Comparison of ENCODE assay signal across 10 cellular contexts in genomic region chr21:26795866-26796329, GRCh38. TPM values are rescaled to one million over a fixed set of nuclear protein-coding genes. Genes with fewer than 3 reads are reported as not detected.
A peak's percentile ranks its signal among the peaks of the same experiment; 100 is the strongest.
DNase-seq lines count a peak whose midpoint lies in the region; ATAC-seq and TF ChIP-seq lines count a peak whose summit lies in the region.
"Had no signal": no experiment of that assay in that cellular context is flagged by ENCODE, and none has a peak within 500 bp of the region (broad histone marks: within the 10 kb centered on the region; RNA-seq: fewer than 3 reads in every experiment).

No MANE protein-coding gene starts in this region.

- H2AK9ac ChIP-seq in IMR-90 (replicated peaks; ENCODE audit: low read depth, low read length, poor library complexity), result no peak overlapping the region

- ATAC-seq in IMR-90 (ENCODE audit: low read depth) (peak; percentile 90), body of pancreas (peak; percentile 68), left colon (peak; percentile 72), upper lobe of right lung (no peak)

- peak overlapping the region; percentile 58 for H2BK120ac ChIP-seq in IMR-90 (ENCODE audit: low read depth, low read length)

- H2BK15ac ChIP-seq in IMR-90 (ENCODE audit: low read depth, low read length), result 0 out of 3 replicates have a peak overlapping the region, but pooled peaks have one; percentile 91

- H3K9me1 ChIP-seq in IMR-90 (ENCODE audit: insufficient read depth, low read length), result no peaks in the 10 kb centered on the region

- H3K27me3 ChIP-seq in IMR-90 (ENCODE audit: control insufficient read depth, insufficient read depth, low read length) (no peaks in the 10 kb centered on the region), body of pancreas (no peaks in the 10 kb centered on the region), testis (no peaks in the 10 kb centered on the region), upper lobe of right lung (no peaks in the 10 kb centered on the region)

- H3K9me3 Mint-ChIP-seq in activated T-helper 2 cell treated with anti-CD3 and anti-CD28 coated beads, Interferon-gamma antibody, Interleukin-2, Interleukin-4, amounts not matched to agents 10 μg/mL and 5 μg/mL and 100 μg/mL, durations not matched to agents 14 hours and 24 hours and 36 hours, result peaks cover 5% of the 10 kb centered on the region

- peak overlapping the region in 1 of 2 experiments; percentile 59; a peak in 1 of 4 replicates for H4K8ac ChIP-seq in IMR-90 (ENCODE audit: low read depth in 2 of 2, low read length in 2 of 2)

- 0 out of 2 replicates have a peak overlapping the region, but pooled peaks have one; percentile 22 for H2BK20ac ChIP-seq in IMR-90 (ENCODE audit: low read depth, low read length)

- H3K36me3 Mint-ChIP-seq in activated T-helper 2 cell treated with anti-CD3 and anti-CD28 coated beads, Interferon-gamma antibody, Interleukin-2, Interleukin-4, amounts not matched to agents 10 μg/mL and 5 μg/mL and 100 μg/mL, durations not matched to agents 14 hours and 24 hours and 36 hours (ENCODE audit: low read depth), result no peaks in the 10 kb centered on the region
- H3K36me3 Mint-ChIP-seq: naive B cell had no signal

- no peaks in the 10 kb centered on the region for H4K20me1 ChIP-seq in IMR-90 (ENCODE audit: insufficient read depth, low read length)

- TF ChIP-seq POLR2A in IMR-90 (IDR thresholded peaks at IDR 0.05; ENCODE audit: low read depth, low read length) (no peak), body of pancreas (IDR thresholded peaks at IDR 0.05) (no peak), testis (IDR thresholded peaks at IDR 0.05) (no peak)

- dilution Hi-C loops in IMR-90 (cut with HindIII; ENCODE audit: low sequenced_read_pairs, unreplicated experiment), result no loop called here

- H3K23ac ChIP-seq in IMR-90 (ENCODE audit: low read depth, low read length), result 0 out of 2 replicates have a peak overlapping the region, but pooled peaks have one; percentile 39

- H3K14ac ChIP-seq in IMR-90 (replicated peaks; ENCODE audit: low read depth, low read length), result no peak overlapping the region

- peaks cover 1% of the 10 kb centered on the region for H3K4me1 Mint-ChIP-seq in activated T-helper 2 cell treated with anti-CD3 and anti-CD28 coated beads, Interferon-gamma antibody, Interleukin-2, Interleukin-4, amounts not matched to agents 10 μg/mL and 5 μg/mL and 100 μg/mL, durations not matched to agents 14 hours and 24 hours and 36 hours (ENCODE audit: low read depth)
- H3K4me1 Mint-ChIP-seq: naive B cell had no signal

- H3K36me3 ChIP-seq in IMR-90 (ENCODE audit: control insufficient read depth, insufficient read depth, low read length) (no peaks in the 10 kb centered on the region), body of pancreas (replicated peaks in 1 of 2; ENCODE audit: insufficient read depth in 1 of 2, low read depth in 2 of 2) (no peaks in the 10 kb centered on the region), testis (ENCODE audit: low read depth, missing control alignments) (no peaks in the 10 kb centered on the region), upper lobe of right lung (no peaks in the 10 kb centered on the region)

- H3K79me1 ChIP-seq in IMR-90 (ENCODE audit: low read depth in 1 of 2, low read length in 2 of 2), result no peaks in the 10 kb centered on the region

- H4K91ac ChIP-seq in IMR-90 (ENCODE audit: insufficient read depth, low read depth, low read length), result no peak overlapping the region; the same call in 1 of the 2 replicates

- H2AFZ ChIP-seq in IMR-90 (replicated peaks; ENCODE audit: low read length, poor library complexity), result peak overlapping the region; percentile 52

- H3K4me3 Mint-ChIP-seq in activated T-helper 2 cell treated with anti-CD3 and anti-CD28 coated beads, Interferon-gamma antibody, Interleukin-2, Interleukin-4, amounts not matched to agents 10 μg/mL and 5 μg/mL and 100 μg/mL, durations not matched to agents 14 hours and 24 hours and 36 hours (ENCODE audit: low read depth), result no peak overlapping the region
- H3K4me3 Mint-ChIP-seq: naive B cell had no signal

- peak overlapping the region; percentile 85 for H2BK5ac ChIP-seq in IMR-90 (ENCODE audit: low read depth, low read length, poor library complexity, severe bottlenecking)

- H3K56ac ChIP-seq in IMR-90 (ENCODE audit: extremely low read depth, insufficient read depth, low read length), result no peak overlapping the region

- peaks cover 7% of the 10 kb centered on the region for H3K9me3 ChIP-seq in IMR-90 (ENCODE audit: control insufficient read depth, insufficient read depth, low read length)
- no peaks in the 10 kb centered on the region for H3K9me3 ChIP-seq in body of pancreas
- H3K9me3 ChIP-seq in testis, result no peaks in the 10 kb centered on the region
- H3K9me3 ChIP-seq in upper lobe of right lung, result no peaks in the 10 kb centered on the region

- no TSS peak for BruUV-seq in IMR-90 (replicated peaks; lab: Mats Ljungman, UMichigan)

- H3K27me3 Mint-ChIP-seq in activated T-helper 2 cell treated with anti-CD3 and anti-CD28 coated beads, Interferon-gamma antibody, Interleukin-2, Interleukin-4, amounts not matched to agents 10 μg/mL and 5 μg/mL and 100 μg/mL, durations not matched to agents 14 hours and 24 hours and 36 hours (ENCODE audit: low read depth), result peaks cover 4% of the 10 kb centered on the region

- H2AK5ac ChIP-seq in IMR-90 (ENCODE audit: low read depth, low read length), result no peak overlapping the region

- H3K27ac Mint-ChIP-seq in activated T-helper 2 cell treated with anti-CD3 and anti-CD28 coated beads, Interferon-gamma antibody, Interleukin-2, Interleukin-4, amounts not matched to agents 10 μg/mL and 5 μg/mL and 100 μg/mL, durations not matched to agents 14 hours and 24 hours and 36 hours, result no peak overlapping the region
- H3K27ac Mint-ChIP-seq: naive B cell had no signal

- peak overlapping the region; percentile 70 for H3K27ac ChIP-seq in IMR-90 (ENCODE audit: insufficient read depth, low read length)
- H3K27ac ChIP-seq in body of pancreas, result no peak overlapping the region
- H3K27ac ChIP-seq in testis, result peak overlapping the region; percentile 33 to 90
- H3K27ac ChIP-seq in upper lobe of right lung, result no peak overlapping the region

- TF ChIP-seq RAD21 in IMR-90 (IDR thresholded peaks at IDR 0.05; ENCODE audit: low read length), result no peak

- TF ChIP-seq CTCF in IMR-90 (conservative IDR thresholded peaks at IDR 0.05; ENCODE audit: low read depth, low read length), result no peak
- no peak for TF ChIP-seq CTCF in body of pancreas (IDR thresholded peaks at IDR 0.05)
- TF ChIP-seq CTCF in testis (IDR thresholded peaks at IDR 0.05), result no peak
- TF ChIP-seq CTCF in upper lobe of right lung (IDR thresholded peaks at IDR 0.05), result no peak

- H3K4me3 ChIP-seq in IMR-90 (ENCODE audit: insufficient read depth, low read depth, low read length), result no peak overlapping the region
- H3K4me3 ChIP-seq in body of pancreas, result no peak overlapping the region
- H3K4me3 ChIP-seq in testis, result no peak overlapping the region
- H3K4me3 ChIP-seq in upper lobe of right lung, result no peak overlapping the region

- POLR2A ChIA-PET in IMR-90 (lab: Charles Lee; ENCODE audit: unreplicated experiment), result interaction anchor here (0.6 kb wide), 1 partner anchor 886 kb away, joined by 3 read pairs; no protein-coding TSS in a partner anchor

- peaks cover 15% of the 10 kb centered on the region for H3K4me1 ChIP-seq in IMR-90 (ENCODE audit: control insufficient read depth, insufficient read depth, low read length)
- H3K4me1 ChIP-seq in body of pancreas, result peaks cover under 1% of the 10 kb centered on the region
- H3K4me1 ChIP-seq in testis, result peaks cover 16% of the 10 kb centered on the region
- peaks cover 6% of the 10 kb centered on the region for H3K4me1 ChIP-seq in upper lobe of right lung

- peak overlapping the region; percentile 55; the same call in 1 of the 2 replicates for H3K18ac ChIP-seq in IMR-90 (ENCODE audit: low read depth, low read length)

- in situ Hi-C loops in IMR-90 (cut with MboI; ENCODE audit: low sequenced_read_pairs), result no loop called here

- peak overlapping the region; percentile 75 for H3K4me2 ChIP-seq in IMR-90 (ENCODE audit: low read depth, low read length)

- H3K4ac ChIP-seq in IMR-90 (ENCODE audit: low read depth, low read length), result no peak overlapping the region

- intact Hi-C loops in IMR-90 (cut with micrococcal nuclease) (no loop called here), body of pancreas (cut with DNase I) (no loop called here), left colon (cut with DNase I, micrococcal nuclease) (no loop called here), testis (cut with DNase I; ENCODE audit: low total_unique reads) (no loop called here), upper lobe of right lung (cut with DNase I) (no loop called here)
- intact Hi-C loops in activated T-helper 2 cell treated with anti-CD3 and anti-CD28 coated beads, Interferon-gamma antibody, Interleukin-2, Interleukin-4, amounts not matched to agents 10 μg/mL and 5 μg/mL and 100 μg/mL, durations not matched to agents 14 hours and 24 hours and 36 hours (cut with micrococcal nuclease), result no loop called here

- no peak overlapping the region for H3K9ac ChIP-seq in IMR-90 (ENCODE audit: low read depth, low read length)

- 8% methylated on average over 2 of the region's 6 CpGs; no CpG with 5 or more reads in 1 of the 2 experiments for WGBS in IMR-90 (ENCODE audit: extremely low coverage in 2 of 2, insufficient read length in 1 of 2), 2 experiments
- WGBS in body of pancreas, 2 donors, result 32 to 34% methylated on average over 6 of the region's 6 CpGs
- 25 to 27% methylated on average over 6 of the region's 6 CpGs for WGBS in testis, 2 donors

- CTCF ChIA-PET in IMR-90 (lab: Yijun Ruan, JAX), result no interaction called here

- DNase-seq in IMR-90 (peak; percentile 100), body of pancreas (peak; percentile 19 to 36 (median 26)), left colon (peak; percentile 41 to 46), testis (peak; percentile 85), NCI-H2171 treated with DMSO at 0.1 percent for 48 hours (lab: John Stamatoyannopoulos, UW) (no peak), upper lobe of right lung (no peak)
- DNase-seq in activated T-helper 2 cell treated with anti-CD3 and anti-CD28 coated beads, Interferon-gamma antibody, Interleukin-2, Interleukin-4, amounts not matched to agents 10 μg/mL and 5 μg/mL and 100 μg/mL, durations not matched to agents 14 hours and 24 hours and 36 hours (ENCODE audit: low spot score), result no peak
- DNase-seq in stimulated activated CD4-positive, alpha-beta T cell treated with anti-CD3 and anti-CD28 coated beads, Interleukin-15, amount 100 ng/mL, for 24 hours, result no peak
- DNase-seq: GOT3, naive B cell had no signal

- peak overlapping the region; percentile 18; the same call in 1 of the 2 replicates for H4K5ac ChIP-seq in IMR-90 (ENCODE audit: low read depth, low read length)

RNA-seq across cellular contexts. Expression of gene ADAMTS1, which starts 49.3 kb away (rescaled TPM):
- total RNA-seq in IMR-90 (2012; rRNA removed) (106 and 116 TPM in 2 replicates), body of pancreas (100 to 1,000 TPM in 1 of 2 donors, 10 to 100 TPM in 1; 47.0 to 104 TPM), left colon (10 to 100 TPM; 12.6 to 20.6 TPM), testis (10 to 100 TPM; 31.3 to 33.7 TPM), upper lobe of right lung (122 TPM)
- polyA plus RNA-seq in IMR-90 (2012; rRNA removed) (317 and 336 TPM in 2 replicates), testis (ENCODE audit: insufficient read depth, low read depth, low replicate concordance) (15.9 TPM)
- polyA plus RNA-seq in IMR-90 (2012; cell fraction: cytosol; rRNA removed), result 78.5 and 82.1 TPM in 2 replicates
- 226 and 359 TPM in 2 replicates for polyA plus RNA-seq in IMR-90 (2012; cell fraction: nucleus; rRNA removed; ENCODE audit: low replicate concordance)
- 2.4 and 2.9 TPM in 2 replicates for total RNA-seq in activated T-helper 2 cell treated with anti-CD3 and anti-CD28 coated beads, Interferon-gamma antibody, Interleukin-2, Interleukin-4, amounts not matched to agents 10 μg/mL and 5 μg/mL and 100 μg/mL, durations not matched to agents 14 hours and 24 hours and 36 hours

Comparison
In these comparisons a context has a peak if more than half of its experiments do, and no peak if none do; other contexts are left out.
1. DNase-seq: peak in IMR-90 (single experiment), body of pancreas (4 of 4), left colon (2 of 2) and testis (single experiment); none in activated T-helper 2 cell treated with anti-CD3 and anti-CD28 coated beads, Interferon-gamma antibody, Interleukin-2, Interleukin-4, amounts not matched to agents 10 μg/mL and 5 μg/mL and 100 μg/mL, durations not matched to agents 14 hours and 24 hours and 36 hours (single experiment), NCI-H2171 treated with DMSO at 0.1 percent for 48 hours (single experiment), upper lobe of right lung (single experiment) and stimulated activated CD4-positive, alpha-beta T cell treated with anti-CD3 and anti-CD28 coated beads, Interleukin-15, amount 100 ng/mL, for 24 hours (single experiment).
2. H3K27ac ChIP-seq: peak in IMR-90 (single experiment) and testis (2 of 2); none in body of pancreas (0 of 4) and upper lobe of right lung (single experiment).